Comparison of ENCODE assay signal across 8 cellular contexts in genomic region chr19:34359140-34359953, GRCh38. TPM values are rescaled to one million over a fixed set of nuclear protein-coding genes. Genes with fewer than 3 reads are reported as not detected.
DNase-seq lines count a peak whose midpoint lies in the region; ATAC-seq lines count a peak whose summit lies in the region.

No MANE protein-coding gene starts in this region.

- no peaks in the 10 kb centered on the region for H3K27me3 ChIP-seq in ACC112 (ENCODE audit: insufficient read depth, low read length)
- H3K27me3 ChIP-seq in iPS-18a (ENCODE audit: control insufficient read depth, insufficient read depth, low read length) = no peaks in the 10 kb centered on the region
- H3K27me3 ChIP-seq in skeletal muscle tissue (ENCODE audit: control insufficient read depth in 3 of 3, insufficient read depth in 3 of 3, low read length in 3 of 3) = no peaks in the 10 kb centered on the region

- H3K27ac ChIP-seq in ACC112 (ENCODE audit: low read depth, low read length) (peak overlapping the region; percentile 62), iPS-18a (ENCODE audit: low read length) (no peak overlapping the region), skeletal muscle tissue (ENCODE audit: low read depth, low read length) (peak overlapping the region; percentile 96)

- peak overlapping the region; percentile 44 for H3K9ac ChIP-seq in iPS-18a (ENCODE audit: low read length)
- H3K9ac ChIP-seq in skeletal muscle tissue (ENCODE audit: low read depth in 1 of 3, low read length in 3 of 3) = peak overlapping the region; percentile 83 to 90 (median 89)

- no peaks in the 10 kb centered on the region for H3K36me3 ChIP-seq in ACC112 (ENCODE audit: insufficient read depth, low read length)
- H3K36me3 ChIP-seq in iPS-18a (ENCODE audit: control insufficient read depth, low read depth, low read length) = no peaks in the 10 kb centered on the region
- peaks cover 7 to 11% (median 8%) of the 10 kb centered on the region in 3 donors for H3K36me3 ChIP-seq in skeletal muscle tissue (ENCODE audit: control insufficient read depth in 3 of 3, insufficient read depth in 3 of 3, low read length in 3 of 3)

- peak; percentile 86 for ATAC-seq in GM18861 (IDR thresholded peaks at IDR 0.05; ENCODE audit: unreplicated experiment)
- ATAC-seq in HG03095 (IDR thresholded peaks at IDR 0.05; ENCODE audit: unreplicated experiment) = peak; percentile 83

- DNase-seq in NCI-H2107 treated with DMSO at 0.1 percent for 48 hours (lab: John Stamatoyannopoulos, UW; ENCODE audit: unreplicated experiment) (peak; percentile 80), UCSD-AML1 (lab: John Stamatoyannopoulos, UW; ENCODE audit: unreplicated experiment) (peak; percentile 95), brain pericyte (ENCODE audit: low read depth, low spot score) (peak; percentile 96)

- peak overlapping the region; percentile 80 for H3K4me3 ChIP-seq in ACC112 (ENCODE audit: low read depth, low read length)
- H3K4me3 ChIP-seq in iPS-18a (ENCODE audit: low read length) = peak overlapping the region; percentile 53
- peak overlapping the region; percentile 74 to 82 (median 79) for H3K4me3 ChIP-seq in skeletal muscle tissue (ENCODE audit: low read length in 3 of 3)

- H3K9me3 ChIP-seq in iPS-18a (ENCODE audit: control insufficient read depth, low read depth, low read length) (no peaks in the 10 kb centered on the region), skeletal muscle tissue (ENCODE audit: control insufficient read depth in 3 of 3, low read length in 3 of 3) (no peaks in the 10 kb centered on the region)

- peak overlapping the region; percentile 77 for H2AFZ ChIP-seq in ACC112 (ENCODE audit: low read length, unreplicated experiment)

- H3K4me1 ChIP-seq in ACC112 (ENCODE audit: control insufficient read depth, insufficient read depth, low read length, unreplicated experiment) = peaks cover 12% of the 10 kb centered on the region
- H3K4me1 ChIP-seq in iPS-18a (ENCODE audit: control insufficient read depth, low read depth, low read length) = peaks cover 12% of the 10 kb centered on the region
- H3K4me1 ChIP-seq in skeletal muscle tissue (ENCODE audit: control insufficient read depth in 3 of 3, insufficient read depth in 3 of 3, low read length in 3 of 3) = peaks cover 14 to 20% (median 16%) of the 10 kb centered on the region in 3 donors

- no peaks in the 10 kb centered on the region for H3K79me2 ChIP-seq in ACC112 (ENCODE audit: control insufficient read depth, insufficient read depth, low read length, unreplicated experiment)

RNA-seq across cellular contexts. Expression of gene GPI, which starts 5.6 kb away (rescaled TPM):
- 80.4 TPM for total RNA-seq in skeletal muscle tissue

RNA-seq across cellular contexts. Expression of gene PDCD2L, which starts 44.9 kb away (rescaled TPM):
- 19.8 TPM for total RNA-seq in skeletal muscle tissue
